8 cellular contexts compared by ENCODE assay signal in genomic region chr1:109655624-109656519, GRCh38. TPM values are rescaled to one million over a fixed set of nuclear protein-coding genes. Genes with fewer than 3 reads are reported as not detected.
A peak's percentile ranks its signal among the peaks of the same experiment; 100 is the strongest.
DNase-seq lines count a peak whose midpoint lies in the region; ATAC-seq and TF ChIP-seq lines count a peak whose summit lies in the region.

GSTM4 (plus strand) TSS chr1:109656099; CDS start chr1:109656390, 291 bp downstream.

- H3K9me3 ChIP-seq in adrenal gland (replicated peaks in 1 of 3) (no peaks in the 10 kb centered on the region), left ventricle myocardium inferior (replicated peaks) (no peaks in the 10 kb centered on the region), upper lobe of left lung (no peaks in the 10 kb centered on the region)

- no peak for TF ChIP-seq CTCF in adrenal gland (IDR thresholded peaks at IDR 0.05)
- no peak for TF ChIP-seq CTCF in left ventricle myocardium inferior (IDR thresholded peaks at IDR 0.05; ENCODE audit: borderline replicate concordance)
- TF ChIP-seq CTCF in upper lobe of left lung (IDR thresholded peaks at IDR 0.05) = peak in 3 of 6 experiments; percentile 7 to 32 (median 17)

- H3K36me3 ChIP-seq in adrenal gland (replicated peaks in 1 of 2) (peaks cover 0 to 23% of the 10 kb centered on the region in 2 donors), left ventricle myocardium inferior (peaks cover 25% of the 10 kb centered on the region), upper lobe of left lung (peaks cover 0 to 13% (median 0%) of the 10 kb centered on the region in 4 donors)

- H3K4me1 ChIP-seq in adrenal gland (replicated peaks in 1 of 2) (peaks cover 7 to 11% of the 10 kb centered on the region in 2 donors), left ventricle myocardium inferior (peaks cover 40% of the 10 kb centered on the region), upper lobe of left lung (peaks cover 6 to 15% (median 12%) of the 10 kb centered on the region in 4 donors)

- TF ChIP-seq EP300 in upper lobe of left lung (IDR thresholded peaks at IDR 0.05) = no peak

- no peaks in the 10 kb centered on the region for H3K27me3 ChIP-seq in adrenal gland
- no peaks in the 10 kb centered on the region for H3K27me3 ChIP-seq in left ventricle myocardium inferior (ENCODE audit: low read depth)
- no peaks in the 10 kb centered on the region for H3K27me3 ChIP-seq in upper lobe of left lung

- H3K4me3 ChIP-seq in adrenal gland (peak within 1 kb of the TSS; percentile 5 to 57 (median 36)), left ventricle myocardium inferior (peak within 1 kb of the TSS; percentile 68), upper lobe of left lung (peak within 1 kb of the TSS; percentile 61 to 83 (median 72))

- peak; percentile 44 for DNase-seq in GDM1 (lab: John Stamatoyannopoulos, UW)
- peak; percentile 79 for DNase-seq in LoVo (ENCODE audit: low spot score)
- peak; percentile 29 to 54 (median 48) for DNase-seq in T-helper 1 cell
- DNase-seq in adrenal gland = peak; percentile 81 to 91 (median 86)
- DNase-seq in left ventricle myocardium inferior = peak; percentile 92
- peak; percentile 95 for DNase-seq in posterior vena cava (ENCODE audit: low spot score)
- peak; percentile 86 to 97 for DNase-seq in upper lobe of left lung

- intact Hi-C loops in adrenal gland (cut with DNase I) = loop anchor here in 1 of 2 donors (10.0 kb wide), 1 partner anchor 329 kb away; the partner anchor contains the start of gene AHCYL1
- intact Hi-C loops in left ventricle myocardium inferior (cut with micrococcal nuclease) = no loop called here
- intact Hi-C loops in posterior vena cava (cut with DNase I) = loop anchor here in 1 of 2 donors (5.0 kb wide), 1 partner anchor 79 kb away; no protein-coding TSS in a partner anchor

- 0 to 1% (median 1%) methylated on average over 23 to 53 of the region's 53 CpGs for WGBS in adrenal gland, 4 donors
- 0 to 6% methylated on average over 5 to 37 of the region's 53 CpGs for WGBS in upper lobe of left lung, 2 donors

- ATAC-seq in GM21786 (IDR thresholded peaks at IDR 0.05; ENCODE audit: unreplicated experiment) (peak; percentile 92), upper lobe of left lung (ENCODE audit: low FRiP score in 2 of 2) (peak; percentile 95 to 97)

- TF ChIP-seq POLR2A in adrenal gland (IDR thresholded peaks at IDR 0.05) (peak in 1 of 2 donors; percentile 65), upper lobe of left lung (IDR thresholded peaks at IDR 0.05) (peak in 3 of 4 donors; percentile 18 to 54 (median 24))

- peak within 1 kb of the TSS; percentile 5 to 89 (median 61) for H3K27ac ChIP-seq in adrenal gland
- peak within 1 kb of the TSS; percentile 87 for H3K27ac ChIP-seq in left ventricle myocardium inferior (replicated peaks)
- peak within 1 kb of the TSS; percentile 63 to 88 (median 82) for H3K27ac ChIP-seq in upper lobe of left lung

RNA-seq across cellular contexts. Expression of gene GSTM4, which starts in this region (rescaled TPM):
- total RNA-seq in adrenal gland (10 to 100 TPM; 20.5 to 71.0 (median 32.5) TPM), left ventricle myocardium inferior (36.8 TPM), posterior vena cava (10 to 100 TPM; 21.2 to 35.4 TPM), upper lobe of left lung (10 to 100 TPM; 10.7 to 28.3 (median 15.9) TPM)
- polyA plus RNA-seq in adrenal gland = 10 to 100 TPM; 20.7 to 57.5 (median 40.8) TPM

Comparison
In these comparisons a context has a peak if more than half of its experiments do, and no peak if none do; other contexts are left out.
1. Peak in every context shown above with its lines: DNase-seq, ATAC-seq, H3K4me3 ChIP-seq and H3K27ac ChIP-seq.
2. DNase-seq: peak in every context shown above with its lines; median percentile 95 in posterior vena cava; 92 in left ventricle myocardium inferior; 92 in upper lobe of left lung; 86 in adrenal gland; 79 in LoVo; 48 in T-helper 1 cell; 44 in GDM1.